1 cellular context compared by ENCODE assay signal in genomic region chr4:20618729-20619128, GRCh38.
TF ChIP-seq lines count a peak whose summit lies in the region.

No MANE protein-coding gene starts in this region.

TF ChIP-seq in H1, 55 proteins besides CTCF, POLR2A, EP300 and RAD21:
- TF ChIP-seq POU5F1 (IDR thresholded peaks at IDR 0.05; ENCODE audit: low read depth, low read length): no peak
- TF ChIP-seq MAFK (IDR thresholded peaks at IDR 0.05; ENCODE audit: low read depth, low read length): no peak
- TF ChIP-seq SIX5 (IDR thresholded peaks at IDR 0.05; ENCODE audit: low read depth, low read length): no peak
- no peak for TF ChIP-seq EGR1 (IDR thresholded peaks at IDR 0.05; ENCODE audit: borderline replicate concordance, low read depth, low read length)
- TF ChIP-seq TEAD4 (IDR thresholded peaks at IDR 0.05; ENCODE audit: low read depth, low read length): no peak
- no peak for TF ChIP-seq CBX8 (IDR thresholded peaks at IDR 0.05; ENCODE audit: borderline replicate concordance, low read depth, low read length)
- no peak for TF ChIP-seq JUND (IDR thresholded peaks at IDR 0.05; ENCODE audit: low read length)
- TF ChIP-seq CREB1 (IDR thresholded peaks at IDR 0.05): no peak
- no peak for TF ChIP-seq CEBPB (IDR thresholded peaks at IDR 0.05; ENCODE audit: low read depth, low read length)
- no peak for TF ChIP-seq USF2 (IDR thresholded peaks at IDR 0.05; ENCODE audit: low read length)
TF ChIP-seq in H1: peak in this region for 0.
